9 cellular contexts compared by ENCODE assay signal in genomic region chr2:226701052-226701451, GRCh38.
DNase-seq lines count a peak whose midpoint lies in the region; ATAC-seq, FAIRE-seq and TF ChIP-seq lines count a peak whose summit lies in the region.
"Had no signal": no experiment of that assay in that cellular context is flagged by ENCODE, and none has a peak within 500 bp of the region (broad histone marks: within the 10 kb centered on the region; RNA-seq: fewer than 3 reads in every experiment).

No MANE protein-coding gene starts in this region.

- 96 to 100% (median 97%) methylated on average over 1 of the region's 1 CpG for WGBS in psoas muscle, 3 donors

- H3K4me1 ChIP-seq in psoas muscle = no peaks in the 10 kb centered on the region
- H3K4me1 ChIP-seq in kidney (ENCODE audit: control insufficient read depth in 1 of 2, insufficient read depth in 1 of 2, low read depth in 1 of 2, low read length in 2 of 2) = no peaks in the 10 kb centered on the region

- H3K27ac ChIP-seq in psoas muscle = no peak overlapping the region
- no peak overlapping the region for H3K27ac ChIP-seq in kidney (ENCODE audit: low read depth in 2 of 2, low read length in 2 of 2)

- FAIRE-seq in kidney (lab: Jason Lieb, UNC) = no peak

- ATAC-seq in GM21529 (IDR thresholded peaks at IDR 0.05; ENCODE audit: unreplicated experiment) (peak; percentile 88), psoas muscle (no peak)

- intact Hi-C loops in psoas muscle (cut with DNase I) (no loop called here), kidney (cut with DNase I) (no loop called here), posterior vena cava (cut with DNase I) (no loop called here)

- H3K4me3 ChIP-seq in psoas muscle = no peak overlapping the region
- no peak overlapping the region for H3K4me3 ChIP-seq in kidney (ENCODE audit: low read length in 2 of 2)

- TF ChIP-seq CTCF in psoas muscle (IDR thresholded peaks at IDR 0.05) = no peak
- no peak for TF ChIP-seq CTCF in kidney (IDR thresholded peaks at IDR 0.05; ENCODE audit: borderline replicate concordance, extremely low read depth, insufficient read depth)

- H3K36me3 ChIP-seq in psoas muscle (ENCODE audit: insufficient read depth in 1 of 2, low read depth in 1 of 2) (no peaks in the 10 kb centered on the region), kidney (ENCODE audit: control insufficient read depth in 1 of 2, insufficient read depth in 2 of 2, low read length in 2 of 2) (no peaks in the 10 kb centered on the region)

- H3K9me3 ChIP-seq in psoas muscle (no peaks in the 10 kb centered on the region), kidney (ENCODE audit: control insufficient read depth in 1 of 2, low read length in 2 of 2) (no peaks in the 10 kb centered on the region)

- peak; percentile 81 to 84 for DNase-seq in AML-193 (lab: John Stamatoyannopoulos, UW)
- peak; percentile 33 for DNase-seq in Kasumi-1 (lab: John Stamatoyannopoulos, UW)
- DNase-seq in dedifferentiated amniotic fluid mesenchymal stem cell (ENCODE audit: extremely low spot score) = peak; percentile 77
- DNase-seq in psoas muscle = no peak
- no peak for DNase-seq in kidney
- DNase-seq in posterior vena cava (ENCODE audit: low spot score) = no peak
- DNase-seq in DMS114 treated with DMSO at 0.1 percent for 48 hours (lab: John Stamatoyannopoulos, UW; ENCODE audit: unreplicated experiment) = no peak
- DNase-seq: DMS153 had no signal

- no peak overlapping the region for H3K9ac ChIP-seq in kidney (ENCODE audit: low read length in 2 of 2)

- H3K27me3 ChIP-seq in psoas muscle (ENCODE audit: insufficient read depth in 3 of 3, low read length in 2 of 3) = no peaks in the 10 kb centered on the region

Comparison
In these comparisons a context has a peak if more than half of its experiments do, and no peak if none do; other contexts are left out.
1. DNase-seq: peak in AML-193 (2 of 2), Kasumi-1 (2 of 2) and dedifferentiated amniotic fluid mesenchymal stem cell (single experiment); none in psoas muscle (0 of 2), kidney (single experiment), posterior vena cava (single experiment) and DMS114 treated with DMSO at 0.1 percent for 48 hours (single experiment).